In genomic region chrX:13428055-13428786, GRCh38 we compare ENCODE assay signal across 1 cellular context.
TF ChIP-seq lines count a peak whose summit lies in the region.

No MANE protein-coding gene starts in this region.

TF ChIP-seq in GM23338, 12 proteins besides CTCF, POLR2A, EP300 and RAD21 (continued from another document):
- no peak for TF ChIP-seq REST (IDR thresholded peaks at IDR 0.05; ENCODE audit: unreplicated experiment)
- TF ChIP-seq JUNB (IDR thresholded peaks at IDR 0.05; ENCODE audit: unreplicated experiment), result no peak
- TF ChIP-seq CREB1 (CRISPR knock-in tag; IDR thresholded peaks at IDR 0.05; ENCODE audit: low read depth), result no peak
- TF ChIP-seq EZH2 (IDR thresholded peaks at IDR 0.05; ENCODE audit: low read depth, unreplicated experiment), result no peak
- TF ChIP-seq ZNF114 (CRISPR knock-in tag; IDR thresholded peaks at IDR 0.05), result no peak
- TF ChIP-seq NANOG (IDR thresholded peaks at IDR 0.05; ENCODE audit: borderline replicate concordance), result 0 out of 2 replicates have a peak, but pooled peaks have one; percentile 25
- TF ChIP-seq ZNF331 (CRISPR knock-in tag; IDR thresholded peaks at IDR 0.05; ENCODE audit: low read depth), result no peak
